ENCODE assay signal across 15 cellular contexts in the genomic region with DNA sequence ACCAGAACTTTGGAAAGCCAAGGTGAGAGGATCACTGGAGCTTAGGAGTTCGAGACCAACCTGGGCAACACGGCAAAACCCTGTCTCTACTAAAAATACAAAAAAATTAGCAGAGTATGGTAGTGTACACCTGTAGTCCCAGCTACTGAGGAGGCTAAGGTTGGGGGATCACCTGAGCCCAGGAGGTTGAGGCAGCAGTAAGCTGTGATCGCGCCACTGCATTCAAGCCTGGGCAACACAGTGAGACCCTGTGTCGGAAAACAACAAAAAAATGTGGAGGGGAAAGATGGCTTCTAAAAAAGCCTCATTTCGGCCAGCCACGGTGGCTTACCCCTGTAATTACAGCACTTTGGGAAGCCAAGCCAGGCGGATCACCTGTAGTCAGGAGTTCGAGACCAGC.
"Had no signal": no experiment of that assay in that cellular context is flagged by ENCODE, and none has a peak within 500 bp of the region (broad histone marks: within the 10 kb centered on the region; RNA-seq: fewer than 3 reads in every experiment).

No MANE protein-coding gene starts in this region.

- H3K9me3 Mint-ChIP-seq: activated T-helper 1 cell treated with anti-CD3 and anti-CD28 coated beads, Interleukin-12 subunit alpha, Interleukin-12 subunit beta, Interleukin-2, Interleukin-4 antibody, amounts not matched to agents 30 ng/mL and 10 ng/mL and 1 ng/mL, durations not matched to agents 14 hours and 24 hours and 36 hours; nephron; type B pancreatic cell had no signal

- H3K27me3 Mint-ChIP-seq: activated naive CD8-positive, alpha-beta T cell; type B pancreatic cell had no signal

- H3K27me3 ChIP-seq: right atrium auricular region, stomach had no signal

- H3K4me3 ChIP-seq: prostate gland, right atrium auricular region, skin epidermis, stomach had no signal

- DNase-seq: activated CD4-positive, alpha-beta T cell treated with anti-CD3 and anti-CD28 coated beads, Interleukin-2, amount 50 U/mL, for 4 hours; activated gamma-delta T cell treated with Interleukin-2 at 50 U/mL for 16 hours; activated T-cell treated with anti-CD3 and anti-CD28 coated beads for 4 hours; dermis blood vessel endothelial cell; effector memory CD4-positive, alpha-beta T cell; stomach; T-helper 2 cell; WERI-Rb-1 had no signal

- H3K27ac ChIP-seq: prostate gland, right atrium auricular region, skin epidermis, stomach, WERI-Rb-1 had no signal

- H3K4me3 Mint-ChIP-seq: activated naive CD8-positive, alpha-beta T cell; activated T-helper 1 cell treated with anti-CD3 and anti-CD28 coated beads, Interleukin-12 subunit alpha, Interleukin-12 subunit beta, Interleukin-2, Interleukin-4 antibody, amounts not matched to agents 30 ng/mL and 10 ng/mL and 1 ng/mL, durations not matched to agents 14 hours and 24 hours and 36 hours; nephron; type B pancreatic cell had no signal

- H3K27ac Mint-ChIP-seq: activated T-helper 1 cell treated with anti-CD3 and anti-CD28 coated beads, Interleukin-12 subunit alpha, Interleukin-12 subunit beta, Interleukin-2, Interleukin-4 antibody, amounts not matched to agents 30 ng/mL and 10 ng/mL and 1 ng/mL, durations not matched to agents 14 hours and 24 hours and 36 hours; type B pancreatic cell had no signal

- H3K4me1 ChIP-seq: prostate gland, right atrium auricular region had no signal

- H3K9me3 ChIP-seq: prostate gland, right atrium auricular region, stomach had no signal
